15 cellular contexts compared by ENCODE assay signal in the genomic region with DNA sequence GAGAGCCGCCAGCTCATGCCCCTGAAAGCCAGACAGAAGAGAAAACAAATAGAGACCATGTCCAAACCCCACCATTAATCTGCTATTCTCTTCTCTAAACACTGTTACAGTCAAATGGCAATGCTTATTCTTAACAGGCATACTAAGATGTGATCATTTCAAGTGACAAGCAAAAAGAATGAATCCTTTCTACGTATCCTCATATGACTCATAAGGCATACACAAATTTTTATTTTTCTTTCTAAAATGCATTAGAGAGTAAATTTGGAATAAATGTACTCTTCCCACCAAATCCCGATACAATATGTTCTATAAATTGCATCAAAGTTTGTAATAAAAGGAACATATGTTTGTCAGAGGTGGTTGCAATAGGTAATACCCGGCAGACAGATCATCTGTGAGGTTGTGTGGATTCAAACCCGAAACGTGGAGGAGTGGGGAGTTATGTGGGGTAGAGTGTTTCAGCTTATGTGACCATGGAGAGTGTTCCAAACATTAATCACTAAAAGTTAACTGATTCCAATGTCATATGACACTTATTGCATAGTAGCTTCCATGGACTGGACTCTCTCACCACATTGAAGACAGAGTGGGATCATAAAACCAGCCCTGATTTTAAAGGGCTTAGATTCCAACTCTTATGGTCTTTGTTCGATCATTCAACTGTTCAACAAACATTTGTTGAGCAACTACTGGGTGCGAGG.
A peak's percentile ranks its signal among the peaks of the same experiment; 100 is the strongest.
DNase-seq lines count a peak whose midpoint lies in the region; TF ChIP-seq lines count a peak whose summit lies in the region.
"Had no signal": no experiment of that assay in that cellular context is flagged by ENCODE, and none has a peak within 500 bp of the region (broad histone marks: within the 10 kb centered on the region; RNA-seq: fewer than 3 reads in every experiment).

No MANE protein-coding gene starts in this region.

- no peak for TF ChIP-seq POLR2A in erythroblast (IDR thresholded peaks at IDR 0.05; ENCODE audit: low read length)

- H3K36me3 ChIP-seq in GM23248 (ENCODE audit: low read depth) (no peaks in the 10 kb centered on the region), adipocyte (ENCODE audit: control insufficient read depth, insufficient read depth, low read length, severe bottlenecking) (no peaks in the 10 kb centered on the region)
- H3K36me3 ChIP-seq: heart right ventricle had no signal

- no peaks in the 10 kb centered on the region for H4K20me1 ChIP-seq in GM23248 (ENCODE audit: insufficient read depth)

- in situ Hi-C loops in GM23248 (cut with MboI): no loop called here
- in situ Hi-C loops in G401 (cut with HindIII; ENCODE audit: low sequenced_read_pairs): no loop called here

- H2AFZ ChIP-seq in GM23248: peak overlapping the region; percentile 80

- H3K27me3 ChIP-seq in GM23248 (replicated peaks; ENCODE audit: insufficient read depth) (no peaks in the 10 kb centered on the region), adipocyte (replicated peaks; ENCODE audit: control insufficient read depth, insufficient read depth, low read length) (no peaks in the 10 kb centered on the region)
- H3K27me3 ChIP-seq: heart right ventricle had no signal

- H3K27ac ChIP-seq in GM23248: peak overlapping the region; percentile 70

- H3K79me2 ChIP-seq in GM23248 (ENCODE audit: insufficient read depth): no peaks in the 10 kb centered on the region

- H3K4me1 ChIP-seq in GM23248 (ENCODE audit: insufficient read depth) (peaks cover 45% of the 10 kb centered on the region), adipocyte (ENCODE audit: control insufficient read depth, insufficient read depth, low read length) (peaks cover 50% of the 10 kb centered on the region)

- peaks cover 23% of the 10 kb centered on the region for H3F3A ChIP-seq in GM23248 (ENCODE audit: insufficient read depth)

- peak overlapping the region; percentile 56 for H3K4me3 ChIP-seq in GM23248
- H3K4me3 ChIP-seq in adipocyte (ENCODE audit: low read length): peak overlapping the region; percentile 39

- 7 to 8% methylated on average over 8 of the region's 8 CpGs for WGBS in GM23248 (ENCODE audit: low coverage in 1 of 2, low lambda C conversion rate in 2 of 2, missing lambda C conversion rate in 2 of 2), 2 experiments

- H3K9me3 ChIP-seq in GM23248 (ENCODE audit: low read depth) (no peaks in the 10 kb centered on the region), adipocyte (ENCODE audit: control insufficient read depth, low read length) (no peaks in the 10 kb centered on the region)
- H3K9me3 ChIP-seq: heart right ventricle had no signal

- peak overlapping the region; percentile 64 for H3K9ac ChIP-seq in GM23248
- peak overlapping the region; percentile 55 for H3K9ac ChIP-seq in adipocyte (ENCODE audit: low read length)

- H3K9me2 ChIP-seq in GM23248 (ENCODE audit: insufficient read depth): no peaks in the 10 kb centered on the region

- H3K4me2 ChIP-seq in GM23248 (ENCODE audit: unreplicated experiment): peak overlapping the region; percentile 69

- DNase-seq in AG08395 (ENCODE audit: low spot score): peak; percentile 44
- peak; percentile 72 for DNase-seq in GM23248
- peak; percentile 72 for DNase-seq in adipocyte (ENCODE audit: low read depth)
- peak; percentile 58 for DNase-seq in left kidney (ENCODE audit: low read depth, low spot score)
- DNase-seq in erythroblast (lab: John Stamatoyannopoulos, UW): no peak
- no peak for DNase-seq in G401 (ENCODE audit: low spot score)
- no peak for DNase-seq in NOMO-1 treated with dmso at 0.1 percent for 144 hours (lab: John Stamatoyannopoulos, UW; ENCODE audit: unreplicated experiment)
- no peak for DNase-seq in activated CD8-positive, alpha-beta memory T cell treated with anti-CD3 and anti-CD28 coated beads for 24 hours
- DNase-seq: activated CD4-positive, alpha-beta T cell treated with anti-CD3 and anti-CD28 coated beads, Interleukin-2, amount 10 ng/mL, durations not matched to agents 24 days and 14 days; activated naive CD8-positive, alpha-beta T cell treated with anti-CD3 and anti-CD28 coated beads, Interleukin-2, amount 50 U/mL, for 24 hours; activated T-cell treated with anti-CD3 and anti-CD28 coated beads, Interleukin-2, amount 50 U/mL, for 24 hours; CD8-positive, alpha-beta T cell; heart right ventricle; left cardiac atrium; SHP77 treated with DMSO at 0.1 percent for 48 hours had no signal

Comparison
In these comparisons a context has a peak if more than half of its experiments do, and no peak if none do; other contexts are left out.
1. DNase-seq: peak in AG08395 (single experiment), GM23248 (single experiment), adipocyte (single experiment) and left kidney (single experiment); none in erythroblast (0 of 2), G401 (single experiment), NOMO-1 treated with dmso at 0.1 percent for 144 hours (single experiment) and activated CD8-positive, alpha-beta memory T cell treated with anti-CD3 and anti-CD28 coated beads for 24 hours (single experiment).